Comparison of ENCODE assay signal across 1 cellular context in the genomic region with DNA sequence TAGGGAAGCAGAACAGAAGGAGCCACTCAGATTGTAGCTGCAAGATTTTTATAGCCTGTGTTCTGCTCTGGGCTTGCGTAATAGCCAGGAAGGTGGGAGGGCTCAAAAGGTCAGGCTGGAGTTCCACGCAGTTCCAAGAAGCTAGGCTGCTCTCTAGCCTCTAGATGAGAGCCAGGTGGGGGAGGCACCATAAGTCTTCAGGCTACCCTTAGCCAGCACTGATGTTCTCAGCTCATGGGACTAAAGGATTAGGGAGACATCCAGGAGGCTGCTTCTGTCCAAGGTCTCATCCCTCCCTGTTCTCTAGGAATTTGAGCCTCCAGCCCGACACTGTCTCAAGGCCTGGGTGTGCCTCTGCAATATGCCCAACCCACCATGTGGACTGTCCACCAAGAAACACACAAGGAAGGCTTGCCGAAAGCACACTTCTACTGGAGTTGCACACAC.
TF ChIP-seq lines count a peak whose summit lies in the region.

No MANE protein-coding gene starts in this region.

TF ChIP-seq in HepG2, 621 proteins besides CTCF, POLR2A, EP300 and RAD21 (continued from another document and continues in another):
- TF ChIP-seq ZBED4 (CRISPR knock-in tag; IDR thresholded peaks at IDR 0.05; ENCODE audit: borderline replicate concordance) (no peak), ZNF546 (CRISPR knock-in tag; conservative IDR thresholded peaks at IDR 0.05) (0 out of 2 replicates have a peak, but pooled peaks have one; percentile 24), IKZF1 (IDR thresholded peaks at IDR 0.05) (no peak), JUND (CRISPR knock-in tag; IDR thresholded peaks at IDR 0.05) (no peak), ZNF292 (CRISPR knock-in tag; IDR thresholded peaks at IDR 0.05; ENCODE audit: borderline replicate concordance, low read depth) (no peak), MXD4 (CRISPR knock-in tag; IDR thresholded peaks at IDR 0.05) (no peak), SRF (IDR thresholded peaks at IDR 0.05; ENCODE audit: low read depth, low read length) (no peak), ZFP82 (CRISPR knock-in tag; IDR thresholded peaks at IDR 0.05; ENCODE audit: borderline replicate concordance) (0 out of 2 replicates have a peak, but pooled peaks have one; percentile 38), FOXA3 (CRISPR knock-in tag; IDR thresholded peaks at IDR 0.05) (no peak), MAX (IDR thresholded peaks at IDR 0.05) (0 out of 2 replicates have a peak, but pooled peaks have one; percentile 30), MYNN (CRISPR knock-in tag; IDR thresholded peaks at IDR 0.05; ENCODE audit: low read depth) (no peak), ZBTB44 (CRISPR knock-in tag; IDR thresholded peaks at IDR 0.05) (no peak), MLLT10 (CRISPR knock-in tag; IDR thresholded peaks at IDR 0.05) (no peak), ZNF510 (CRISPR knock-in tag; IDR thresholded peaks at IDR 0.05; ENCODE audit: low read depth) (no peak), ZNF569 (CRISPR knock-in tag; IDR thresholded peaks at IDR 0.05; ENCODE audit: borderline replicate concordance) (no peak), ZNF484 (CRISPR knock-in tag; IDR thresholded peaks at IDR 0.05; ENCODE audit: borderline replicate concordance, low read depth) (no peak), SP2 (CRISPR knock-in tag; IDR thresholded peaks at IDR 0.05) (no peak), HMG20B (CRISPR knock-in tag; conservative IDR thresholded peaks at IDR 0.05) (no peak), PHF8 (CRISPR knock-in tag; IDR thresholded peaks at IDR 0.05) (no peak), GATAD2A (CRISPR knock-in tag; IDR thresholded peaks at IDR 0.05) (peak; percentile 50), SP140L (CRISPR knock-in tag; IDR thresholded peaks at IDR 0.05; ENCODE audit: borderline replicate concordance) (no peak), ZNF326 (CRISPR knock-in tag; IDR thresholded peaks at IDR 0.05; ENCODE audit: borderline replicate concordance) (no peak), ZNF878 (CRISPR knock-in tag; IDR thresholded peaks at IDR 0.05) (no peak), MAF1 (CRISPR knock-in tag; IDR thresholded peaks at IDR 0.05; ENCODE audit: borderline replicate concordance) (no peak), IKZF4 (CRISPR knock-in tag; IDR thresholded peaks at IDR 0.05; ENCODE audit: borderline replicate concordance, low read depth, not compliant biosample characterization) (no peak), ZNF687 (CRISPR knock-in tag; IDR thresholded peaks at IDR 0.05) (no peak; the same call in 1 of the 2 replicates), ARHGAP35 (CRISPR knock-in tag; IDR thresholded peaks at IDR 0.05; ENCODE audit: borderline replicate concordance) (no peak), ZNF563 (CRISPR knock-in tag; IDR thresholded peaks at IDR 0.05) (no peak), HNF4A (CRISPR knock-in tag; IDR thresholded peaks at IDR 0.05) (no peak), HNRNPL (IDR thresholded peaks at IDR 0.05; ENCODE audit: low read depth, low read length) (no peak), ZBTB7A (CRISPR knock-in tag; IDR thresholded peaks at IDR 0.05) (0 out of 2 replicates have a peak, but pooled peaks have one; percentile 14), ZNF598 (CRISPR knock-in tag; IDR thresholded peaks at IDR 0.05; ENCODE audit: borderline replicate concordance) (no peak), ZNF670 (CRISPR knock-in tag; IDR thresholded peaks at IDR 0.05; ENCODE audit: borderline replicate concordance) (no peak), ZNF772 (CRISPR knock-in tag; IDR thresholded peaks at IDR 0.05) (no peak), SP5 (CRISPR knock-in tag; IDR thresholded peaks at IDR 0.05; ENCODE audit: borderline replicate concordance, low read depth) (peak; percentile 46; the same call in 1 of the 2 replicates), TCF12 (IDR thresholded peaks at IDR 0.05) (no peak), TCF12 (CRISPR knock-in tag; IDR thresholded peaks at IDR 0.05) (no peak), RELA (CRISPR knock-in tag; IDR thresholded peaks at IDR 0.05) (no peak), ZNF274 (CRISPR knock-in tag; IDR thresholded peaks at IDR 0.05) (0 out of 2 replicates have a peak, but pooled peaks have one; percentile 14), ZNF678 (CRISPR knock-in tag; IDR thresholded peaks at IDR 0.05) (no peak), STAG1 (CRISPR knock-in tag; IDR thresholded peaks at IDR 0.05) (no peak), ARID5B (CRISPR knock-in tag; IDR thresholded peaks at IDR 0.05) (peak; percentile 27; the same call in 1 of the 2 replicates), RFX5 (IDR thresholded peaks at IDR 0.05; ENCODE audit: low read depth, low read length) (no peak), RAD51 (IDR thresholded peaks at IDR 0.05; ENCODE audit: borderline replicate concordance) (no peak), POLR2AphosphoS2 (IDR thresholded peaks at IDR 0.05; ENCODE audit: low read depth, low read length) (no peak), CENPX (CRISPR knock-in tag; IDR thresholded peaks at IDR 0.05) (no peak), NKX3-1 (CRISPR knock-in tag; IDR thresholded peaks at IDR 0.05) (no peak)
- TF ChIP-seq, protein P1, sequence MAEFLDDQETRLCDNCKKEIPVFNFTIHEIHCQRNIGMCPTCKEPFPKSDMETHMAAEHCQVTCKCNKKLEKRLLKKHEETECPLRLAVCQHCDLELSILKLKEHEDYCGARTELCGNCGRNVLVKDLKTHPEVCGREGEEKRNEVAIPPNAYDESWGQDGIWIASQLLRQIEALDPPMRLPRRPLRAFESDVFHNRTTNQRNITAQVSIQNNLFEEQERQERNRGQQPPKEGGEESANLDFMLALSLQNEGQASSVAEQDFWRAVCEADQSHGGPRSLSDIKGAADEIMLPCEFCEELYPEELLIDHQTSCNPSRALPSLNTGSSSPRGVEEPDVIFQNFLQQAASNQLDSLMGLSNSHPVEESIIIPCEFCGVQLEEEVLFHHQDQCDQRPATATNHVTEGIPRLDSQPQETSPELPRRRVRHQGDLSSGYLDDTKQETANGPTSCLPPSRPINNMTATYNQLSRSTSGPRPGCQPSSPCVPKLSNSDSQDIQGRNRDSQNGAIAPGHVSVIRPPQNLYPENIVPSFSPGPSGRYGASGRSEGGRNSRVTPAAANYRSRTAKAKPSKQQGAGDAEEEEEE (CRISPR knock-in tag; IDR thresholded peaks at IDR 0.05; ENCODE audit: borderline replicate concordance) = no peak
- TF ChIP-seq, protein P2, sequence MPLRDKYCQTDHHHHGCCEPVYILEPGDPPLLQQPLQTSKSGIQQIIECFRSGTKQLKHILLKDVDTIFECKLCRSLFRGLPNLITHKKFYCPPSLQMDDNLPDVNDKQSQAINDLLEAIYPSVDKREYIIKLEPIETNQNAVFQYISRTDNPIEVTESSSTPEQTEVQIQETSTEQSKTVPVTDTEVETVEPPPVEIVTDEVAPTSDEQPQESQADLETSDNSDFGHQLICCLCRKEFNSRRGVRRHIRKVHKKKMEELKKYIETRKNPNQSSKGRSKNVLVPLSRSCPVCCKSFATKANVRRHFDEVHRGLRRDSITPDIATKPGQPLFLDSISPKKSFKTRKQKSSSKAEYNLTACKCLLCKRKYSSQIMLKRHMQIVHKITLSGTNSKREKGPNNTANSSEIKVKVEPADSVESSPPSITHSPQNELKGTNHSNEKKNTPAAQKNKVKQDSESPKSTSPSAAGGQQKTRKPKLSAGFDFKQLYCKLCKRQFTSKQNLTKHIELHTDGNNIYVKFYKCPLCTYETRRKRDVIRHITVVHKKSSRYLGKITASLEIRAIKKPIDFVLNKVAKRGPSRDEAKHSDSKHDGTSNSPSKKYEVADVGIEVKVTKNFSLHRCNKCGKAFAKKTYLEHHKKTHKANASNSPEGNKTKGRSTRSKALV (CRISPR knock-in tag; IDR thresholded peaks at IDR 0.05) = no peak
